Comparison of ENCODE assay signal across 8 cellular contexts in genomic region chr10:101818119-101818957, GRCh38. TPM values are rescaled to one million over a fixed set of nuclear protein-coding genes. Genes with fewer than 3 reads are reported as not detected.
DNase-seq lines count a peak whose midpoint lies in the region; ATAC-seq and TF ChIP-seq lines count a peak whose summit lies in the region.

TSS of gene OGA (minus strand) at chr10:101818444. CDS start at chr10:101818022, 422 bp downstream.

- 2% methylated on average over 22 of the region's 48 CpGs for WGBS in mammary epithelial cell (ENCODE audit: low coverage, missing lambda C conversion rate)

- H4K20me1 ChIP-seq in mammary epithelial cell (ENCODE audit: insufficient read depth, low read length), result peaks cover 11% of the 10 kb centered on the region

- H3K4me1 ChIP-seq in mammary epithelial cell (ENCODE audit: insufficient read depth, low read length) (peaks cover 18% of the 10 kb centered on the region), skeletal muscle tissue (ENCODE audit: control insufficient read depth in 3 of 3, insufficient read depth in 3 of 3, low read length in 3 of 3) (peaks cover 17 to 29% (median 27%) of the 10 kb centered on the region in 3 donors)

- H3K4me3 ChIP-seq in WERI-Rb-1 (ENCODE audit: low read depth, low read length) (peak within 1 kb of the TSS; percentile 87), mammary epithelial cell (replicated peaks in 1 of 3; ENCODE audit: insufficient read depth in 1 of 3, low read depth in 2 of 3, low read length in 3 of 3) (peak within 1 kb of the TSS; percentile 77 to 88 (median 77)), iPS-18c (ENCODE audit: insufficient read depth, low read depth, low read length) (peak within 1 kb of the TSS; percentile 68), skeletal muscle tissue (ENCODE audit: low read length in 3 of 3) (peak within 1 kb of the TSS; percentile 98 to 99 (median 98))

- no peaks in the 10 kb centered on the region for H3K27me3 ChIP-seq in WERI-Rb-1 (ENCODE audit: insufficient read depth, low read depth, severe bottlenecking)
- no peaks in the 10 kb centered on the region for H3K27me3 ChIP-seq in mammary epithelial cell (ENCODE audit: insufficient read depth, low read length)
- no peaks in the 10 kb centered on the region for H3K27me3 ChIP-seq in skeletal muscle tissue (ENCODE audit: control insufficient read depth in 3 of 3, insufficient read depth in 3 of 3, low read length in 3 of 3)

- H2AFZ ChIP-seq in mammary epithelial cell (ENCODE audit: low read depth, low read length), result peak within 1 kb of the TSS; percentile 91

- peak within 1 kb of the TSS; percentile 98 for H3K27ac ChIP-seq in WERI-Rb-1
- H3K27ac ChIP-seq in mammary epithelial cell (ENCODE audit: insufficient read depth, low read depth, low read length), result peak within 1 kb of the TSS; percentile 78
- H3K27ac ChIP-seq in skeletal muscle tissue (ENCODE audit: low read depth, low read length), result peak within 1 kb of the TSS; percentile 90

- peak within 1 kb of the TSS; percentile 91 for H3K4me2 ChIP-seq in mammary epithelial cell (ENCODE audit: insufficient read depth, low read depth, low read length)

- peak; percentile 92 for ATAC-seq in GM18873 (IDR thresholded peaks at IDR 0.05; ENCODE audit: low FRiP score, unreplicated experiment)
- ATAC-seq in HG03139 (IDR thresholded peaks at IDR 0.05; ENCODE audit: unreplicated experiment), result peak; percentile 88

- H3K36me3 ChIP-seq in WERI-Rb-1, result peaks cover 20% of the 10 kb centered on the region
- H3K36me3 ChIP-seq in mammary epithelial cell (ENCODE audit: insufficient read depth, low read length), result no peaks in the 10 kb centered on the region
- peaks cover 0 to 2% (median 2%) of the 10 kb centered on the region in 3 donors for H3K36me3 ChIP-seq in skeletal muscle tissue (ENCODE audit: control insufficient read depth in 3 of 3, insufficient read depth in 3 of 3, low read length in 3 of 3)

- DNase-seq in ACHN (peak; percentile 99), NCI-H2227 (lab: John Stamatoyannopoulos, UW; ENCODE audit: unreplicated experiment) (peak; percentile 97), WERI-Rb-1 (peak; percentile 99), mammary epithelial cell (peak; percentile 100)

- no peaks in the 10 kb centered on the region for H3K9me3 ChIP-seq in WERI-Rb-1 (ENCODE audit: severe bottlenecking)
- no peaks in the 10 kb centered on the region for H3K9me3 ChIP-seq in mammary epithelial cell (replicated peaks; ENCODE audit: insufficient read depth, low read length)
- H3K9me3 ChIP-seq in iPS-18c (ENCODE audit: control insufficient read depth, insufficient read depth, low read length), result no peaks in the 10 kb centered on the region
- H3K9me3 ChIP-seq in skeletal muscle tissue (ENCODE audit: control insufficient read depth in 3 of 3, low read length in 3 of 3), result no peaks in the 10 kb centered on the region

- TF ChIP-seq CTCF in WERI-Rb-1 (IDR thresholded peaks at IDR 0.05; ENCODE audit: low read depth, low read length), result no peak
- no peak for TF ChIP-seq CTCF in mammary epithelial cell (conservative IDR thresholded peaks at IDR 0.05 in 1 of 2, IDR thresholded peaks at IDR 0.05 in 1 of 2; ENCODE audit: extremely low read depth in 1 of 2, insufficient read depth in 1 of 2, low read depth in 1 of 2, low read length in 2 of 2)

- in situ Hi-C loops in ACHN (cut with HindIII; ENCODE audit: low pct_ligation_motif_present, low pct_unique_long_range_greater_than_20kb, low sequenced_read_pairs) (no loop called here), mammary epithelial cell (cut with MboI; ENCODE audit: low sequenced_read_pairs in 2 of 2) (no loop called here)

- intact Hi-C loops in mammary epithelial cell (cut with micrococcal nuclease), result loop anchor here (1.0 to 10.0 kb wide), 2 partner anchors 238 to 1546 kb away; partner anchors contain the start of genes ARMH3 and TAF5

- dilution Hi-C loops in mammary epithelial cell (cut with HindIII; ENCODE audit: low sequenced_read_pairs), result no loop called here

- H3K79me2 ChIP-seq in mammary epithelial cell (ENCODE audit: insufficient read depth, low read length), result peaks cover 57% of the 10 kb centered on the region

- BruUV-seq in mammary epithelial cell (replicated peaks; lab: Mats Ljungman, UMichigan), result no TSS peak

- CTCF ChIA-PET in mammary epithelial cell (lab: Charles Lee; ENCODE audit: low non-redundant PET), result interaction anchor here (0.7 to 1.0 kb wide), 4 partner anchors 20 to 192 kb away, joined by 3 read pairs; no protein-coding TSS in a partner anchor

- H3K9ac ChIP-seq in mammary epithelial cell (ENCODE audit: insufficient read depth, low read length) (peak within 1 kb of the TSS; percentile 96), skeletal muscle tissue (ENCODE audit: low read depth in 1 of 3, low read length in 3 of 3) (peak within 1 kb of the TSS; percentile 95 to 99 (median 97))

RNA-seq across cellular contexts. Expression of gene OGA, which starts in this region (rescaled TPM):
- 10 to 100 TPM; 82.4 to 97.5 TPM for total RNA-seq in mammary epithelial cell
- polyA plus RNA-seq in mammary epithelial cell, result 22.1 TPM
- 211 TPM for polyA minus RNA-seq in mammary epithelial cell
- 148 TPM for total RNA-seq in skeletal muscle tissue

Comparison
In these comparisons a context has a peak if more than half of its experiments do, and no peak if none do; other contexts are left out.
1. Peak in every context shown above with its lines: DNase-seq, ATAC-seq, H3K4me3 ChIP-seq and H3K27ac ChIP-seq.